Comparison of ENCODE assay signal across 9 cellular contexts in the genomic region with DNA sequence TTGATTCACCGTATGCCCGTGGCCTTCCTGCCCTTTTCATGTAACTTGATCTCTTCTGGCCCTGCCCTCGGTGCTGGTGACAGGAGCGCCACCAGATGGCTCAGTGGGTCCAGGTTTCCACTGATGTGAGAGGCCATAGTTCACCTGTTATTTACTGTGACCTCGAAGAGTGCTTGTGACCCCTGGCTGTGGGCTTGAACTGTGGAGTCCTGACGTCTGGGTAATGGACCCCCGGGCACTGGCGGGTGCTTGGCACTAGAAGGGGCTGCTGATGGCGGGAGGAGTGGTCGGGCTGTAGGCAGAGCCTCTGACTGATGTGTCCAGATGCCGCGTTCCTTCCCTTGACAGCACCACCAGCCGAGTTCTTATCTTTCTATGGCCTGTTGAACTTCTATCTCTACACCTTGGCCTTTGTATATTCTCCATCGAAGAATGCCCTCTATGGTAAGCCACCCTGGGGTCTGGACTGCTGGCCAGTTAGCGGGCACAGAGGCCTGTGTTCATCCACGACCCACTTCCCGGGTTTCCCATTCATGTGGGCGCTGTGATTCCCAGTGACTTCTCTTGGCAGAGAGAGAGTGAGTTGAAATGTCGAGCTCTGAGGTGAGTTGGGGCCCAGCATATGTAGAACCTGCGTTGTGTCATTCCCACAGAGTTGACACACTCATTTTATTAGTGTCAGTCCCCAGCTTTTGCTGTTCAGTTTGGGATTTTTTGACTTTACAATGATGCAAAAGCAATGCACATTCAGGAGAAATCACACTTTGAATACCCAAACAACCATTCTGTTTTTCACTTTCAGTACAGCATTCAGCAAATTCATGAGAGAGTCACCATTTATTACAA. TPM values are rescaled to one million over a fixed set of nuclear protein-coding genes. Genes with fewer than 3 reads are reported as not detected.
DNase-seq lines count a peak whose midpoint lies in the region; ATAC-seq and TF ChIP-seq lines count a peak whose summit lies in the region.
"Had no signal": no experiment of that assay in that cellular context is flagged by ENCODE, and none has a peak within 500 bp of the region (broad histone marks: within the 10 kb centered on the region; RNA-seq: fewer than 3 reads in every experiment).

No MANE protein-coding gene starts in this region.

- H3K4me3 Mint-ChIP-seq in CD8-positive, alpha-beta memory T cell: peak overlapping the region in 1 of 7 donors; percentile 70
- no peak overlapping the region for H3K4me3 Mint-ChIP-seq in activated naive CD4-positive, alpha-beta T cell treated with anti-CD3 and anti-CD28 coated beads for 36 hours
- no peak overlapping the region for H3K4me3 Mint-ChIP-seq in activated T-helper 2 cell treated with anti-CD3 and anti-CD28 coated beads, Interferon-gamma antibody, Interleukin-2, Interleukin-4, amounts not matched to agents 10 μg/mL and 5 μg/mL and 100 μg/mL, durations not matched to agents 14 hours and 24 hours and 36 hours (ENCODE audit: low read depth)

- intact Hi-C loops in activated naive CD4-positive, alpha-beta T cell treated with anti-CD3 and anti-CD28 coated beads for 36 hours (cut with micrococcal nuclease): loop anchor here (1.0 to 2.0 kb wide), 3 partner anchors 14 to 62 kb away; no protein-coding TSS in a partner anchor
- intact Hi-C loops in activated T-helper 2 cell treated with anti-CD3 and anti-CD28 coated beads, Interferon-gamma antibody, Interleukin-2, Interleukin-4, amounts not matched to agents 10 μg/mL and 5 μg/mL and 100 μg/mL, durations not matched to agents 14 hours and 24 hours and 36 hours (cut with micrococcal nuclease): no loop called here

- H3K9me3 ChIP-seq in CD8-positive, alpha-beta memory T cell (ENCODE audit: low read length): no peaks in the 10 kb centered on the region

- TF ChIP-seq CTCF in kidney epithelial cell (IDR thresholded peaks at IDR 0.05; ENCODE audit: insufficient read depth, low read length, poor library complexity, severe bottlenecking): peak; percentile 17

- no peaks in the 10 kb centered on the region for H3K27me3 ChIP-seq in CD8-positive, alpha-beta memory T cell (ENCODE audit: insufficient read depth, low read length, poor library complexity, severe bottlenecking)
- H3K27me3 ChIP-seq in kidney epithelial cell (ENCODE audit: control insufficient read depth, insufficient read depth, low read length): no peaks in the 10 kb centered on the region

- POLR2A ChIA-PET in CD8-positive, alpha-beta memory T cell (lab: Charles Lee): no interaction called here

- peak in 2 of 5 donors; percentile 39 to 55 for DNase-seq in CD8-positive, alpha-beta memory T cell
- DNase-seq in M059J (ENCODE audit: low read depth): peak; percentile 19
- peak; percentile 68 for DNase-seq in activated naive CD4-positive, alpha-beta T cell treated with anti-CD3 and anti-CD28 coated beads for 36 hours
- DNase-seq in kidney epithelial cell (ENCODE audit: low read depth): no peak
- DNase-seq in activated T-helper 2 cell treated with anti-CD3 and anti-CD28 coated beads, Interferon-gamma antibody, Interleukin-2, Interleukin-4, amounts not matched to agents 10 μg/mL and 5 μg/mL and 100 μg/mL, durations not matched to agents 14 hours and 24 hours and 36 hours (ENCODE audit: low spot score): no peak
- no peak for DNase-seq in kidney glomerular epithelial cell (lab: John Stamatoyannopoulos, UW)
- DNase-seq: amniotic stem cell had no signal

- ATAC-seq in HG02885 (IDR thresholded peaks at IDR 0.05; ENCODE audit: poor library complexity, unreplicated experiment) (no peak), HG03520 (IDR thresholded peaks at IDR 0.05; ENCODE audit: unreplicated experiment) (no peak)

- peak overlapping the region; percentile 22 to 94 (median 71) for H3K27ac Mint-ChIP-seq in CD8-positive, alpha-beta memory T cell
- peak overlapping the region; percentile 81 for H3K27ac Mint-ChIP-seq in activated naive CD4-positive, alpha-beta T cell treated with anti-CD3 and anti-CD28 coated beads for 36 hours
- no peak overlapping the region for H3K27ac Mint-ChIP-seq in activated T-helper 2 cell treated with anti-CD3 and anti-CD28 coated beads, Interferon-gamma antibody, Interleukin-2, Interleukin-4, amounts not matched to agents 10 μg/mL and 5 μg/mL and 100 μg/mL, durations not matched to agents 14 hours and 24 hours and 36 hours

- H3K9me3 Mint-ChIP-seq in CD8-positive, alpha-beta memory T cell: peaks cover 0 to 1% (median 0%) of the 10 kb centered on the region in 5 donors
- H3K9me3 Mint-ChIP-seq in activated naive CD4-positive, alpha-beta T cell treated with anti-CD3 and anti-CD28 coated beads for 36 hours: no peaks in the 10 kb centered on the region
- no peaks in the 10 kb centered on the region for H3K9me3 Mint-ChIP-seq in activated T-helper 2 cell treated with anti-CD3 and anti-CD28 coated beads, Interferon-gamma antibody, Interleukin-2, Interleukin-4, amounts not matched to agents 10 μg/mL and 5 μg/mL and 100 μg/mL, durations not matched to agents 14 hours and 24 hours and 36 hours

- H3K4me3 ChIP-seq in CD8-positive, alpha-beta memory T cell (ENCODE audit: low read length): no peak overlapping the region
- H3K4me3 ChIP-seq in kidney epithelial cell (ENCODE audit: low read depth, low read length): no peak overlapping the region

- CTCF ChIA-PET in CD8-positive, alpha-beta memory T cell (lab: Charles Lee): interaction anchor here (0.8 to 2.5 kb wide), 8 partner anchors 14 to 68 kb away, joined by 3 to 11 read pairs (median 3); no protein-coding TSS in a partner anchor
- CTCF ChIA-PET in activated naive CD4-positive, alpha-beta T cell treated with anti-CD3 and anti-CD28 coated beads for 36 hours (lab: Charles Lee): interaction anchor here (0.5 to 2.2 kb wide), 4 partner anchors 10 to 79 kb away, joined by 3 to 18 read pairs (median 4); no protein-coding TSS in a partner anchor

- peaks cover 32% of the 10 kb centered on the region for H3K36me3 ChIP-seq in CD8-positive, alpha-beta memory T cell (ENCODE audit: insufficient read depth, low read length)
- peaks cover 2% of the 10 kb centered on the region for H3K36me3 ChIP-seq in kidney epithelial cell (ENCODE audit: control insufficient read depth, insufficient read depth, low read length)

- peaks cover 28 to 52% (median 37%) of the 10 kb centered on the region in 3 donors for H3K4me1 Mint-ChIP-seq in CD8-positive, alpha-beta memory T cell
- H3K4me1 Mint-ChIP-seq in activated naive CD4-positive, alpha-beta T cell treated with anti-CD3 and anti-CD28 coated beads for 36 hours (ENCODE audit: low read depth): peaks cover 29% of the 10 kb centered on the region
- H3K4me1 Mint-ChIP-seq in activated T-helper 2 cell treated with anti-CD3 and anti-CD28 coated beads, Interferon-gamma antibody, Interleukin-2, Interleukin-4, amounts not matched to agents 10 μg/mL and 5 μg/mL and 100 μg/mL, durations not matched to agents 14 hours and 24 hours and 36 hours (ENCODE audit: low read depth): peaks cover 19% of the 10 kb centered on the region

- peaks cover 4% of the 10 kb centered on the region for H3K4me1 ChIP-seq in CD8-positive, alpha-beta memory T cell (ENCODE audit: insufficient read depth, low read length)

- no peak overlapping the region for H3K27ac ChIP-seq in CD8-positive, alpha-beta memory T cell (ENCODE audit: low read depth, low read length)

- no peaks in the 10 kb centered on the region for H3K27me3 Mint-ChIP-seq in CD8-positive, alpha-beta memory T cell
- H3K27me3 Mint-ChIP-seq in activated naive CD4-positive, alpha-beta T cell treated with anti-CD3 and anti-CD28 coated beads for 36 hours (ENCODE audit: low read depth): no peaks in the 10 kb centered on the region
- H3K27me3 Mint-ChIP-seq in activated T-helper 2 cell treated with anti-CD3 and anti-CD28 coated beads, Interferon-gamma antibody, Interleukin-2, Interleukin-4, amounts not matched to agents 10 μg/mL and 5 μg/mL and 100 μg/mL, durations not matched to agents 14 hours and 24 hours and 36 hours (ENCODE audit: low read depth): no peaks in the 10 kb centered on the region

- H3K36me3 Mint-ChIP-seq in CD8-positive, alpha-beta memory T cell: peaks cover 25 to 81% (median 32%) of the 10 kb centered on the region in 3 donors
- H3K36me3 Mint-ChIP-seq in activated naive CD4-positive, alpha-beta T cell treated with anti-CD3 and anti-CD28 coated beads for 36 hours (ENCODE audit: low read depth): peaks cover 37% of the 10 kb centered on the region
- H3K36me3 Mint-ChIP-seq in activated T-helper 2 cell treated with anti-CD3 and anti-CD28 coated beads, Interferon-gamma antibody, Interleukin-2, Interleukin-4, amounts not matched to agents 10 μg/mL and 5 μg/mL and 100 μg/mL, durations not matched to agents 14 hours and 24 hours and 36 hours (ENCODE audit: low read depth): peaks cover 73% of the 10 kb centered on the region

RNA-seq across cellular contexts. Expression of a gene that starts 14.9 kb away (rescaled TPM):
- 100 to 1,000 TPM in 1 of 2 experiments, 10 to 100 TPM in 1; 94.8 to 103 TPM for total RNA-seq in CD8-positive, alpha-beta memory T cell
- 83.2 TPM for polyA plus RNA-seq in CD8-positive, alpha-beta memory T cell
- total RNA-seq in M059J (2014; rRNA removed; shearing (Covaris generic)): 276 and 290 TPM in 2 replicates
- 100 to 1,000 TPM in 1 of 2 experiments, 10 to 100 TPM in 1; 99.1 to 107 TPM for total RNA-seq in activated naive CD4-positive, alpha-beta T cell treated with anti-CD3 and anti-CD28 coated beads for 36 hours
- 120 and 124 TPM in 2 replicates for total RNA-seq in kidney epithelial cell
- 94.4 and 108 TPM in 2 replicates for total RNA-seq in activated T-helper 2 cell treated with anti-CD3 and anti-CD28 coated beads, Interferon-gamma antibody, Interleukin-2, Interleukin-4, amounts not matched to agents 10 μg/mL and 5 μg/mL and 100 μg/mL, durations not matched to agents 14 hours and 24 hours and 36 hours

RNA-seq across cellular contexts. Expression of a gene that starts 20.3 kb away (rescaled TPM):
- total RNA-seq in CD8-positive, alpha-beta memory T cell: 100 to 1,000 TPM in 1 of 2 experiments, 10 to 100 TPM in 1; 96.6 to 102 TPM
- 19.5 TPM for polyA plus RNA-seq in CD8-positive, alpha-beta memory T cell
- 3.3 and 7.7 TPM in 2 replicates for total RNA-seq in M059J (2014; rRNA removed; shearing (Covaris generic))
- 100 to 1,000 TPM; 115 to 120 TPM for total RNA-seq in activated naive CD4-positive, alpha-beta T cell treated with anti-CD3 and anti-CD28 coated beads for 36 hours
- 3.1 and 3.6 TPM in 2 replicates for total RNA-seq in kidney epithelial cell
- 232 and 242 TPM in 2 replicates for total RNA-seq in activated T-helper 2 cell treated with anti-CD3 and anti-CD28 coated beads, Interferon-gamma antibody, Interleukin-2, Interleukin-4, amounts not matched to agents 10 μg/mL and 5 μg/mL and 100 μg/mL, durations not matched to agents 14 hours and 24 hours and 36 hours

Comparison
In these comparisons a context has a peak if more than half of its experiments do, and no peak if none do; other contexts are left out.
1. DNase-seq: peak in M059J (single experiment) and activated naive CD4-positive, alpha-beta T cell treated with anti-CD3 and anti-CD28 coated beads for 36 hours (single experiment); none in kidney epithelial cell (single experiment), activated T-helper 2 cell treated with anti-CD3 and anti-CD28 coated beads, Interferon-gamma antibody, Interleukin-2, Interleukin-4, amounts not matched to agents 10 μg/mL and 5 μg/mL and 100 μg/mL, durations not matched to agents 14 hours and 24 hours and 36 hours (single experiment) and kidney glomerular epithelial cell (single experiment).
2. RNA of a gene that starts 20.3 kb away (total RNA-seq): 232 to 242 TPM in activated T-helper 2 cell treated with anti-CD3 and anti-CD28 coated beads, Interferon-gamma antibody, Interleukin-2, Interleukin-4, amounts not matched to agents 10 μg/mL and 5 μg/mL and 100 μg/mL, durations not matched to agents 14 hours and 24 hours and 36 hours, 115 to 120 TPM in activated naive CD4-positive, alpha-beta T cell treated with anti-CD3 and anti-CD28 coated beads for 36 hours and 96.6 to 102 TPM in CD8-positive, alpha-beta memory T cell; 3.3 to 7.7 TPM in M059J and 3.1 to 3.6 TPM in kidney epithelial cell; every median in the first group is over 10 times any median in the second.